Comparison of ENCODE assay signal across 8 cellular contexts in the genomic region with DNA sequence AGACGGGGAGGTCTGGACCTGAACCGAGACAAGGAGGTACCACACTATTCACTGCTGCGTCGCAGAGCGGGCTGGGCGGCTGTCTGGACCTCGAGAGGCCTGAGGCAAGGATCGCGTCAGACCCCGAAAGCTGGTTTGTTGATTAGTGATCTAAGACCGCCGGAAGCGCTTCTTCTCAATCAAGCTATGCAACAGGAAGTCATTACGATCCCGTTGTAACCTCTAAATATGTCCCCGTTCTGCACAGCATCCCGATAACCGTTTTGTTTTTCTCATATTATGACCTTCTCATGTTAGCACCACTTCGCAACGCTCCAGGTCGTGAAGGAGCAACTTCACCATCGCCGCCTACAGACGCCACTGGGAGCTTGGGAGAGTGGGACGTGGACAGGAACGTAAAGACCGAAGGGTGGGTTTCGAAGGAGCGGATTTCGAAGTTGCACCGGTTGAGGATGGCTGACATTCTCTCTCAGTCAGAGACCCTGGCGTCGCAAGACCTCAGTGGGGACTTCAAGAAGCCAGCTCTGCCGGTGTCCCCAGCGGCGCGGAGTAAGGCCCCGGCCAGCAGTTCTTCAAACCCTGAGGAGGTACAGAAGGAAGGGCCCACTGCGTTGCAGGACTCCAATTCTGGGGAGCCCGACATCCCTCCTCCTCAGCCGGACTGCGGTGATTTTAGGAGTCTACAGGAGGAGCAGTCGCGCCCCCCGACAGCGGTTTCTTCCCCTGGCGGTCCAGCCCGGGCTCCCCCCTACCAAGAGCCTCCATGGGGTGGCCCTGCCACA. TPM values are rescaled to one million over a fixed set of nuclear protein-coding genes. Genes with fewer than 3 reads are reported as not detected.
DNase-seq lines count a peak whose midpoint lies in the region; ATAC-seq and TF ChIP-seq lines count a peak whose summit lies in the region.

A gene with protein sequence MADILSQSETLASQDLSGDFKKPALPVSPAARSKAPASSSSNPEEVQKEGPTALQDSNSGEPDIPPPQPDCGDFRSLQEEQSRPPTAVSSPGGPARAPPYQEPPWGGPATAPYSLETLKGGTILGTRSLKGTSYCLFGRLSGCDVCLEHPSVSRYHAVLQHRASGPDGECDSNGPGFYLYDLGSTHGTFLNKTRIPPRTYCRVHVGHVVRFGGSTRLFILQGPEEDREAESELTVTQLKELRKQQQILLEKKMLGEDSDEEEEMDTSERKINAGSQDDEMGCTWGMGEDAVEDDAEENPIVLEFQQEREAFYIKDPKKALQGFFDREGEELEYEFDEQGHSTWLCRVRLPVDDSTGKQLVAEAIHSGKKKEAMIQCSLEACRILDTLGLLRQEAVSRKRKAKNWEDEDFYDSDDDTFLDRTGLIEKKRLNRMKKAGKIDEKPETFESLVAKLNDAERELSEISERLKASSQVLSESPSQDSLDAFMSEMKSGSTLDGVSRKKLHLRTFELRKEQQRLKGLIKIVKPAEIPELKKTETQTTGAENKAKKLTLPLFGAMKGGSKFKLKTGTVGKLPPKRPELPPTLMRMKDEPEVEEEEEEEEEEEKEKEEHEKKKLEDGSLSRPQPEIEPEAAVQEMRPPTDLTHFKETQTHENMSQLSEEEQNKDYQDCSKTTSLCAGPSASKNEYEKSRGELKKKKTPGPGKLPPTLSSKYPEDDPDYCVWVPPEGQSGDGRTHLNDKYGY (plus strand): TSS at position 427 of the 782 bp plus-strand sequence. CDS start 26 bp downstream, at position 453.
SUPT7L (minus strand) TSS at position 152 of the 782 bp plus-strand sequence. CDS start 1,422 bp downstream, outside the sequence.

- peak within 1 kb of the TSS; percentile 99 for H3K4me3 Mint-ChIP-seq in CD4-positive, alpha-beta T cell
- H3K4me3 Mint-ChIP-seq in endodermal cell, result peak within 1 kb of the TSS; percentile 98

- no peaks in the 10 kb centered on the region for H3K4me1 ChIP-seq in endodermal cell (ENCODE audit: control insufficient read depth, insufficient read depth, low read length)
- peaks cover 2% of the 10 kb centered on the region for H3K4me1 ChIP-seq in mesendoderm (ENCODE audit: control insufficient read depth, low read depth, low read length)

- peak within 1 kb of the TSS; percentile 58 for H3K9ac ChIP-seq in endodermal cell (ENCODE audit: extremely low read depth, low read length, poor library complexity, severe bottlenecking)
- H3K9ac ChIP-seq in mesendoderm (ENCODE audit: low read length), result peak within 1 kb of the TSS; percentile 91

- POLR2A ChIA-PET in CD4-positive, alpha-beta T cell (lab: Charles Lee), result interaction anchor here (0.6 to 1.7 kb wide), 23 partner anchors 9 to 1232 kb away, joined by 3 to 20 read pairs (median 4); partner anchors contain the start of genes CCDC121, GPN1, GTF3C2 and MPV17

- H2AK5ac ChIP-seq in mesendoderm (ENCODE audit: low read length), result no peak within 1 kb of the TSS

- WGBS in endodermal cell (ENCODE audit: insufficient coverage in 1 of 2, insufficient read length in 1 of 2), 2 experiments, result 0% methylated on average over 30 to 48 of the region's 48 CpGs
- WGBS in mesendoderm (ENCODE audit: extremely low coverage, insufficient coverage, low lambda C conversion rate), result no CpG with 5 or more reads among the region's 48 CpGs

- peak within 1 kb of the TSS; percentile 84 for H3K56ac ChIP-seq in mesendoderm (ENCODE audit: low read length)

- peaks cover 17% of the 10 kb centered on the region for H3K79me1 ChIP-seq in mesendoderm (ENCODE audit: low read length)

- H3K4ac ChIP-seq in mesendoderm (ENCODE audit: low read depth, low read length), result peak within 1 kb of the TSS; percentile 73

- H3K79me2 ChIP-seq in mesendoderm (ENCODE audit: control insufficient read depth, insufficient read depth, low read length), result peaks cover 19% of the 10 kb centered on the region

- no peak for TF ChIP-seq CTCF in CD4-positive, alpha-beta T cell (IDR thresholded peaks at IDR 0.05)
- TF ChIP-seq CTCF in endodermal cell (conservative IDR thresholded peaks at IDR 0.05), result peak; percentile 18

- H3K27me3 ChIP-seq in CD4-positive, alpha-beta T cell (ENCODE audit: control insufficient read depth, insufficient read depth, low read length), result no peaks in the 10 kb centered on the region
- H3K27me3 ChIP-seq in endodermal cell (ENCODE audit: control insufficient read depth, insufficient read depth, low read length, poor library complexity, severe bottlenecking), result no peaks in the 10 kb centered on the region
- H3K27me3 ChIP-seq in mesendoderm (ENCODE audit: insufficient read depth, low read length, poor library complexity), result no peaks in the 10 kb centered on the region

- peaks cover 46% of the 10 kb centered on the region for H3K36me3 ChIP-seq in endodermal cell (ENCODE audit: control insufficient read depth, insufficient read depth, low read length)
- H3K36me3 ChIP-seq in mesendoderm (ENCODE audit: control insufficient read depth, insufficient read depth, low read length), result peaks cover 6% of the 10 kb centered on the region

- peaks cover 59% of the 10 kb centered on the region for H3K4me1 Mint-ChIP-seq in CD4-positive, alpha-beta T cell (ENCODE audit: low read depth)
- H3K4me1 Mint-ChIP-seq in endodermal cell, result peaks cover 15% of the 10 kb centered on the region

- no peak within 1 kb of the TSS for H2BK120ac ChIP-seq in mesendoderm (ENCODE audit: low read depth, low read length)

- peak; percentile 79 for ATAC-seq in CD4-positive, alpha-beta T cell (ENCODE audit: poor library complexity)
- peak; percentile 58 for ATAC-seq in GM19467 (IDR thresholded peaks at IDR 0.05; ENCODE audit: unreplicated experiment)

- no peaks in the 10 kb centered on the region for H3K9me3 Mint-ChIP-seq in CD4-positive, alpha-beta T cell
- no peaks in the 10 kb centered on the region for H3K9me3 Mint-ChIP-seq in endodermal cell

- peak within 1 kb of the TSS; percentile 93 for H3K27ac Mint-ChIP-seq in CD4-positive, alpha-beta T cell
- H3K27ac Mint-ChIP-seq in endodermal cell, result peak within 1 kb of the TSS; percentile 100

- H4K8ac ChIP-seq in mesendoderm (ENCODE audit: low read depth, low read length), result peak within 1 kb of the TSS; percentile 16

- H3K18ac ChIP-seq in mesendoderm (ENCODE audit: low read length), result peak within 1 kb of the TSS; percentile 76

- H3K27ac ChIP-seq in CD4-positive, alpha-beta T cell (ENCODE audit: low read depth, low read length), result peak within 1 kb of the TSS; percentile 90
- H3K27ac ChIP-seq in endodermal cell (ENCODE audit: low read depth, low read length) (peak within 1 kb of the TSS; percentile 69), mesendoderm (ENCODE audit: low read depth, low read length) (peak within 1 kb of the TSS; percentile 39)

- H3K4me3 ChIP-seq in endodermal cell (ENCODE audit: low read length) (peak within 1 kb of the TSS; percentile 87), mesendoderm (ENCODE audit: low read length) (peak within 1 kb of the TSS; percentile 92)

- no peaks in the 10 kb centered on the region for H3K27me3 Mint-ChIP-seq in CD4-positive, alpha-beta T cell
- no peaks in the 10 kb centered on the region for H3K27me3 Mint-ChIP-seq in endodermal cell (ENCODE audit: insufficient read depth)

- CTCF ChIA-PET in CD4-positive, alpha-beta T cell (lab: Charles Lee), result interaction anchor here (1.6 to 7.2 kb wide), 3 partner anchors 19 to 40 kb away, joined by 5 to 49 read pairs (median 6); partner anchors contain the start of genes CCDC121 and GPN1

- no peak within 1 kb of the TSS for H4K5ac ChIP-seq in mesendoderm (ENCODE audit: low read length)

- peak within 1 kb of the TSS; percentile 85 for H3K4me2 ChIP-seq in mesendoderm (ENCODE audit: low read length)

- H2BK5ac ChIP-seq in mesendoderm (ENCODE audit: low read length), result peak within 1 kb of the TSS; percentile 78

- H3K36me3 Mint-ChIP-seq in CD4-positive, alpha-beta T cell (ENCODE audit: low read depth), result peaks cover 75% of the 10 kb centered on the region
- peaks cover 45% of the 10 kb centered on the region for H3K36me3 Mint-ChIP-seq in endodermal cell (ENCODE audit: low read depth)

- H3K23ac ChIP-seq in mesendoderm (ENCODE audit: low read length), result peak within 1 kb of the TSS; percentile 45

- no peaks in the 10 kb centered on the region for H3K9me3 ChIP-seq in CD4-positive, alpha-beta T cell (ENCODE audit: control insufficient read depth, low read length)
- no peaks in the 10 kb centered on the region for H3K9me3 ChIP-seq in endodermal cell (ENCODE audit: control insufficient read depth, low read length)

- no peak within 1 kb of the TSS for H2BK15ac ChIP-seq in mesendoderm (replicated peaks; ENCODE audit: low read depth)

- DNase-seq in CD4-positive, alpha-beta T cell, result peak; percentile 60 to 78 (median 65)
- DNase-seq in HT1080 (ENCODE audit: low read depth) (peak; percentile 84), NOMO-1 treated with dmso at 0.1 percent for 144 hours (lab: John Stamatoyannopoulos, UW; ENCODE audit: unreplicated experiment) (peak; percentile 57), endodermal cell (peak; percentile 89), mesendoderm (peak; percentile 93)
- DNase-seq in activated CD8-positive, alpha-beta memory T cell treated with anti-CD3 and anti-CD28 coated beads for 48 hours (ENCODE audit: low read depth in 2 of 3, low spot score in 2 of 3), result peak; percentile 42 to 74 (median 62)
- peak; percentile 58 for DNase-seq in stimulated activated CD8-positive, alpha-beta memory T cell treated with anti-CD3 and anti-CD28 coated beads, Interleukin-15, amount 100 ng/mL, for 1 hour (ENCODE audit: low read depth)

- intact Hi-C loops in CD4-positive, alpha-beta T cell (cut with DNase I, micrococcal nuclease), result loop anchor here (1.0 to 10.0 kb wide), 7 partner anchors 35 to 1144 kb away; partner anchors contain the start of genes ATRAID (in 1 of the 2), CAD (in 1 of the 2), CCDC121 (in 1 of the 2) and GPN1 (in 1 of the 2)

RNA-seq across cellular contexts. Expression of the first gene that starts in this region (rescaled TPM):
- total RNA-seq in CD4-positive, alpha-beta T cell, result 10 to 100 TPM; 14.2 to 15.3 TPM
- 22.6 and 26.1 TPM in 2 replicates for total RNA-seq in HT1080 (2014; rRNA removed; shearing (Covaris generic))
- polyA plus RNA-seq in HT1080 (2015; cell fraction: cytosol; rRNA removed), result 17.5 and 20.0 TPM in 2 replicates
- polyA plus RNA-seq in HT1080 (2015; cell fraction: nucleus; rRNA removed), result 35.3 and 40.8 TPM in 2 replicates
- 10 to 100 TPM; 24.7 to 24.9 TPM for total RNA-seq in endodermal cell
- polyA plus RNA-seq in endodermal cell (2013, experiment 1 of 2), result 23.7 TPM
- polyA plus RNA-seq in endodermal cell (2013, experiment 2 of 2), result 26.1 TPM
- 23.9 TPM for polyA plus RNA-seq in mesendoderm (2013, experiment 1 of 2)
- 24.8 TPM for polyA plus RNA-seq in mesendoderm (2013, experiment 2 of 2)

RNA-seq across cellular contexts. Expression of gene SUPT7L, which starts in this region (rescaled TPM):
- total RNA-seq in CD4-positive, alpha-beta T cell, result 10 to 100 TPM; 48.5 to 52.2 TPM
- total RNA-seq in HT1080 (2014; rRNA removed; shearing (Covaris generic)), result 21.3 and 23.8 TPM in 2 replicates
- 18.0 and 18.6 TPM in 2 replicates for polyA plus RNA-seq in HT1080 (2015; cell fraction: cytosol; rRNA removed)
- 72.6 and 77.1 TPM in 2 replicates for polyA plus RNA-seq in HT1080 (2015; cell fraction: nucleus; rRNA removed)
- total RNA-seq in endodermal cell, result 10 to 100 TPM; 43.3 to 43.9 TPM
- polyA plus RNA-seq in endodermal cell (2013, experiment 1 of 2), result 40.9 TPM
- polyA plus RNA-seq in endodermal cell (2013, experiment 2 of 2), result 36.3 TPM
- 24.1 TPM for polyA plus RNA-seq in mesendoderm (2013, experiment 1 of 2)
- 23.7 TPM for polyA plus RNA-seq in mesendoderm (2013, experiment 2 of 2)

Comparison
In these comparisons a context has a peak if more than half of its experiments do, and no peak if none do; other contexts are left out.
1. Peak in every context shown above with its lines: DNase-seq, ATAC-seq, H3K4me3 ChIP-seq and H3K27ac ChIP-seq.
2. H3K27ac ChIP-seq: peak in every context shown above with its lines; median percentile 90 in CD4-positive, alpha-beta T cell; 69 in endodermal cell; 39 in mesendoderm.